15 cellular contexts compared by ENCODE assay signal in the genomic region with DNA sequence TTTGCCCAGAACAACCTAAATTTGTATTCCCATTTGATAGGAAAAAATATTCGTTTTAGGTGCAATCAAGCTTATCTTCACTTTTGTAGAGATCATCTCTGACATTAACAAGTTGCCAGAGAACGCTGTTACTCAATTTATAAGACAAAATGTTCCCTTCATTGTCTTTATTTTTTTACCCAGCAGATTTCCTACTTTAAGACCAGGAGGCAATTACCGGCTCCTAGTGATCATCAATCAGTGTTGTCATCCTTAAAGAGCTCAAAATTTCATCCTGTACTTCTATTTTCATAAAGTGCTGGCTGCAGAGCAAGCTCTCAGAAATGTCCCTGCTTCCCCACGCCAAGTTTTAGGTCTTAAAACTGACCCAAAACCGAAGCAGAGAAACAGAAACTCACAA.
"Had no signal": no experiment of that assay in that cellular context is flagged by ENCODE, and none has a peak within 500 bp of the region (broad histone marks: within the 10 kb centered on the region; RNA-seq: fewer than 3 reads in every experiment).

No MANE protein-coding gene starts in this region.

- DNase-seq: activated CD4-positive, alpha-beta T cell treated with anti-CD3 and anti-CD28 coated beads, Interleukin-2, amount 50 U/mL, for 1 hour; activated CD4-positive, CD25-positive, alpha-beta regulatory T cell; activated CD8-positive, alpha-beta memory T cell treated with anti-CD3 and anti-CD28 coated beads for 24 hours; activated gamma-delta T cell treated with Interleukin-2 at 50 U/mL for 16 hours; anterior cingulate cortex; glutamatergic neuron; midbrain; ovary; SW 1271; upper lobe of left lung had no signal

- H3K27me3 ChIP-seq: breast epithelium, ovary, upper lobe of left lung had no signal

- H3K4me3 Mint-ChIP-seq: activated naive CD8-positive, alpha-beta T cell; neural crest cell; stimulated activated memory B cell treated with anti-CD40 and anti-IgM and Interleukin-4, amounts not matched to agents 10 μg/mL and 1 μg/mL and 100 μg/mL, for 72 hours had no signal

- H3K9me3 ChIP-seq: breast epithelium, ovary, upper lobe of left lung had no signal

- H3K27me3 Mint-ChIP-seq: activated naive CD8-positive, alpha-beta T cell; stimulated activated memory B cell treated with anti-CD40 and anti-IgM and Interleukin-4, amounts not matched to agents 10 μg/mL and 1 μg/mL and 100 μg/mL, for 72 hours had no signal

- H3K36me3 ChIP-seq: breast epithelium, ovary had no signal

- H3K9me3 Mint-ChIP-seq: neural crest cell; stimulated activated memory B cell treated with anti-CD40 and anti-IgM and Interleukin-4, amounts not matched to agents 10 μg/mL and 1 μg/mL and 100 μg/mL, for 72 hours had no signal

- H3K4me3 ChIP-seq: lung, ovary, upper lobe of left lung had no signal

- ATAC-seq: stimulated activated memory B cell treated with anti-CD40 and anti-IgM and Interleukin-4, amounts not matched to agents 10 μg/mL and 1 μg/mL and 100 μg/mL, for 72 hours had no signal

- H3K27ac Mint-ChIP-seq: stimulated activated memory B cell treated with anti-CD40 and anti-IgM and Interleukin-4, amounts not matched to agents 10 μg/mL and 1 μg/mL and 100 μg/mL, for 72 hours had no signal

- H3K27ac ChIP-seq: upper lobe of left lung had no signal

- H3K4me1 Mint-ChIP-seq: stimulated activated memory B cell treated with anti-CD40 and anti-IgM and Interleukin-4, amounts not matched to agents 10 μg/mL and 1 μg/mL and 100 μg/mL, for 72 hours had no signal

- H3K4me1 ChIP-seq: breast epithelium had no signal
